In the genomic region with DNA sequence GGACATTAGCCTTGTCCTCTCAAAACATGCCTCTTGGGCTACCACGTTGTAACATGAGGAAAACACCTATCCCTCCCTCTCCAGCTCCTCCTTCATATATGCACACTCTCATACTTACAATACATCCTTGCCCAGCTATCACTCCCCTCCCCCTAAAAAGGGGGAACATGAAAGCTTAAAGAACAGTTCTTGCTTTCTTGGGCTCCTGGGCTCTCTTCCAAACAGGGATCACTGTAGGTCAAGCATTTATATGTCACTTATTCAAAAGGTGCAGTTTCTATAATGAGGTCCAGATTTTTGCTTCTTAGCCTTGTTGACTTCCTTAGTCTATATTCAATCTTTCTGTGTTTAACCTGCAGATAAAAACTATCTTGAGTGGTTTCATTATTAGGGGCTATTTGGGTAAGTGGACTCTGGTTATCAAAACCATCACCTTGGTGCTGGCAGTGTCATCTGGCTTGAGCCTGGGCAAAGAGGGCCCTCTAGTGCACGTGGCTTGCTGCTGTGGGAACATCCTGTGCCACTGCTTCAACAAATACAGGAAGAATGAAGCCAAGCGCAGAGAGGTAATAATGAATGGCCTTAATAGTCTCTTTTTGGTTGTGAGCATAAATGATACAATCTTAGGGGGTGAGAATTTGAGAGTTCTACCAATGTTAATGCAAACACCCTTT, we compare ENCODE assay signal across 10 cellular contexts.
DNase-seq lines count a peak whose midpoint lies in the region; ATAC-seq, FAIRE-seq and TF ChIP-seq lines count a peak whose summit lies in the region.
"Had no signal": no experiment of that assay in that cellular context is flagged by ENCODE, and none has a peak within 500 bp of the region (broad histone marks: within the 10 kb centered on the region; RNA-seq: fewer than 3 reads in every experiment).

No MANE protein-coding gene starts in this region.

- no peaks in the 10 kb centered on the region for H4K20me1 ChIP-seq in K562 (replicated peaks; ENCODE audit: control insufficient read depth, insufficient read depth, low read length)
- H4K20me1 ChIP-seq: BLaER1 treated with 17β-estradiol and CSF1 and Interleukin-3, amounts not matched to agents 10 nM and 100 nM had no signal

- H3K4me3 Mint-ChIP-seq in activated T-cell treated with anti-CD3 and anti-CD28 coated beads, Interleukin-2, amount 50 U/mL, for 24 hours: no peak overlapping the region
- H3K4me3 Mint-ChIP-seq: naive B cell had no signal

- H3K9me1 ChIP-seq in K562 (ENCODE audit: control insufficient read depth, insufficient read depth, low read length): no peaks in the 10 kb centered on the region

- no peaks in the 10 kb centered on the region for H3K36me3 ChIP-seq in K562 (ENCODE audit: control insufficient read depth, insufficient read depth, low read length)

- peak; percentile 46 to 48; a peak in 3 of 4 replicates for TF ChIP-seq RAD21 in K562 (CRISPR knock-in tag; conservative IDR thresholded peaks at IDR 0.05 in 1 of 2, IDR thresholded peaks at IDR 0.05 in 1 of 2)

- in situ Hi-C loops in K562 (cut with MboI): no loop called here

- H3K36me3 Mint-ChIP-seq in activated T-cell treated with anti-CD3 and anti-CD28 coated beads, Interleukin-2, amount 50 U/mL, for 24 hours (ENCODE audit: low read depth): peaks cover 6% of the 10 kb centered on the region
- H3K36me3 Mint-ChIP-seq: naive B cell had no signal

- no peak for FAIRE-seq in K562 (lab: Jason Lieb, UNC)

- H3K79me2 ChIP-seq in K562 (ENCODE audit: control insufficient read depth, insufficient read depth, low read length): no peaks in the 10 kb centered on the region

- TF ChIP-seq EP300 in K562 (IDR thresholded peaks at IDR 0.05; ENCODE audit: low read length): no peak

- H2AFZ ChIP-seq in K562 (ENCODE audit: low read depth, low read length): no peak overlapping the region

- H3K27ac Mint-ChIP-seq in activated T-cell treated with anti-CD3 and anti-CD28 coated beads, Interleukin-2, amount 50 U/mL, for 24 hours: no peak overlapping the region

- H3K4me3 ChIP-seq in K562: no peak overlapping the region
- H3K4me3 ChIP-seq: BLaER1 treated with 17β-estradiol and CSF1 and Interleukin-3, amounts not matched to agents 10 nM and 100 nM had no signal

- TF ChIP-seq POLR2A in K562 (conservative IDR thresholded peaks at IDR 0.05): no peak

- H3K4me1 Mint-ChIP-seq in activated T-cell treated with anti-CD3 and anti-CD28 coated beads, Interleukin-2, amount 50 U/mL, for 24 hours (ENCODE audit: low read depth): no peaks in the 10 kb centered on the region

- H3K4me1 ChIP-seq in K562 (replicated peaks in 1 of 2; ENCODE audit: control insufficient read depth in 2 of 2, insufficient read depth in 2 of 2, low read length in 2 of 2): no peaks in the 10 kb centered on the region

- POLR2A ChIA-PET in K562 (lab: Yijun Ruan, JAX): no interaction called here

- TF ChIP-seq CTCF in LNCAP (IDR thresholded peaks at IDR 0.05) (peak; percentile 60), K562 (IDR thresholded peaks at IDR 0.05 in 2 of 3, conservative IDR thresholded peaks at IDR 0.05 in 1 of 3; ENCODE audit: insufficient read depth in 2 of 3, low read depth in 1 of 3, low read length in 3 of 3) (peak; percentile 25 to 42 (median 40); a peak in 5 of 6 replicates)

- no peaks in the 10 kb centered on the region for H3K27me3 ChIP-seq in K562 (ENCODE audit: control insufficient read depth in 2 of 2, insufficient read depth in 2 of 2, low read length in 2 of 2)

- H3K4me2 ChIP-seq in K562 (ENCODE audit: insufficient read depth, low read length): no peak overlapping the region
- H3K4me2 ChIP-seq: BLaER1 treated with 17β-estradiol and CSF1 and Interleukin-3, amounts not matched to agents 10 nM and 100 nM had no signal

- no peak overlapping the region for H3K9ac ChIP-seq in K562 (ENCODE audit: insufficient read depth in 1 of 2, low read depth in 2 of 2, low read length in 2 of 2)
- H3K9ac ChIP-seq: BLaER1 treated with 17β-estradiol and CSF1 and Interleukin-3, amounts not matched to agents 10 nM and 100 nM had no signal

- no peaks in the 10 kb centered on the region for H3K9me3 ChIP-seq in K562 (replicated peaks; ENCODE audit: control insufficient read depth, insufficient read depth, low read depth, low read length)

- WGBS in K562 (ENCODE audit: insufficient coverage, low coverage, missing lambda C conversion rate): 47% methylated on average over 3 of the region's 3 CpGs

- peak; percentile 15 for DNase-seq in NCI-H146 (lab: John Stamatoyannopoulos, UW)
- no peak for DNase-seq in NCI-H146 treated with DMSO at 0.1 percent for 48 hours (lab: John Stamatoyannopoulos, UW; ENCODE audit: unreplicated experiment)
- DNase-seq in K562 (ENCODE audit: extremely low read depth in 1 of 4, low spot score in 3 of 4): no peak
- DNase-seq in medulla oblongata (ENCODE audit: extremely low spot score): peak; percentile 41
- DNase-seq in stimulated activated CD4-positive, alpha-beta T cell treated with anti-CD3 and anti-CD28 coated beads, Interleukin-2, amount 100 ng/mL, for 48 hours: no peak
- no peak for DNase-seq in activated T-cell treated with anti-CD3 and anti-CD28 coated beads, Interleukin-2, amount 50 U/mL, for 24 hours
- DNase-seq: naive B cell had no signal

- ATAC-seq in K562: no peak
- no peak for ATAC-seq in GM21529 (IDR thresholded peaks at IDR 0.05; ENCODE audit: unreplicated experiment)

- no peaks in the 10 kb centered on the region for H3K9me3 Mint-ChIP-seq in activated T-cell treated with anti-CD3 and anti-CD28 coated beads, Interleukin-2, amount 50 U/mL, for 24 hours

- CTCF ChIA-PET in K562 (lab: Yijun Ruan, JAX; ENCODE audit: low intra/inter-chr PET ratio): interaction anchor here (2.6 kb wide), 1 partner anchor 166 kb away, joined by 6 read pairs; no protein-coding TSS in a partner anchor

- peaks cover 22% of the 10 kb centered on the region for H3K27me3 Mint-ChIP-seq in activated T-cell treated with anti-CD3 and anti-CD28 coated beads, Interleukin-2, amount 50 U/mL, for 24 hours
- H3K27me3 Mint-ChIP-seq: naive B cell had no signal

- intact Hi-C loops in K562 (cut with micrococcal nuclease): loop anchor here (2.0 kb wide), 1 partner anchor 167 kb away; no protein-coding TSS in a partner anchor

- H3K27ac ChIP-seq in K562 (ENCODE audit: extremely low read depth, low read depth, low read length): no peak overlapping the region
- H3K27ac ChIP-seq: BLaER1 treated with 17β-estradiol and CSF1 and Interleukin-3, amounts not matched to agents 10 nM and 100 nM had no signal

- no TSS peak for BruUV-seq in K562 (replicated peaks; lab: Mats Ljungman, UMichigan)

TF ChIP-seq in K562, 482 proteins besides CTCF, POLR2A, EP300 and RAD21 (continues in another document):
- no peak for TF ChIP-seq ETV1 (tag; conservative IDR thresholded peaks at IDR 0.05; ENCODE audit: low read depth)
- no peak for TF ChIP-seq ESRRA (IDR thresholded peaks at IDR 0.05; ENCODE audit: borderline replicate concordance, low read depth)
- TF ChIP-seq, protein P1, sequence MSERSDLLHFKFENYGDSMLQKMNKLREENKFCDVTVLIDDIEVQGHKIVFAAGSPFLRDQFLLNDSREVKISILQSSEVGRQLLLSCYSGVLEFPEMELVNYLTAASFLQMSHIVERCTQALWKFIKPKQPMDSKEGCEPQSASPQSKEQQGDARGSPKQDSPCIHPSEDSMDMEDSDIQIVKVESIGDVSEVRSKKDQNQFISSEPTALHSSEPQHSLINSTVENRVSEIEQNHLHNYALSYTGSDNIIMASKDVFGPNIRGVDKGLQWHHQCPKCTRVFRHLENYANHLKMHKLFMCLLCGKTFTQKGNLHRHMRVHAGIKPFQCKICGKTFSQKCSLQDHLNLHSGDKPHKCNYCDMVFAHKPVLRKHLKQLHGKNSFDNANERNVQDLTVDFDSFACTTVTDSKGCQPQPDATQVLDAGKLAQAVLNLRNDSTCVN (CRISPR knock-in tag; IDR thresholded peaks at IDR 0.05): no peak
- no peak for TF ChIP-seq ATF7 (IDR thresholded peaks at IDR 0.05)
- TF ChIP-seq, protein P2, sequence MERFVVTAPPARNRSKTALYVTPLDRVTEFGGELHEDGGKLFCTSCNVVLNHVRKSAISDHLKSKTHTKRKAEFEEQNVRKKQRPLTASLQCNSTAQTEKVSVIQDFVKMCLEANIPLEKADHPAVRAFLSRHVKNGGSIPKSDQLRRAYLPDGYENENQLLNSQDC (CRISPR knock-in tag; IDR thresholded peaks at IDR 0.05): no peak
- TF ChIP-seq ZNF780A (CRISPR knock-in tag; IDR thresholded peaks at IDR 0.05): no peak
- TF ChIP-seq, protein P3, sequence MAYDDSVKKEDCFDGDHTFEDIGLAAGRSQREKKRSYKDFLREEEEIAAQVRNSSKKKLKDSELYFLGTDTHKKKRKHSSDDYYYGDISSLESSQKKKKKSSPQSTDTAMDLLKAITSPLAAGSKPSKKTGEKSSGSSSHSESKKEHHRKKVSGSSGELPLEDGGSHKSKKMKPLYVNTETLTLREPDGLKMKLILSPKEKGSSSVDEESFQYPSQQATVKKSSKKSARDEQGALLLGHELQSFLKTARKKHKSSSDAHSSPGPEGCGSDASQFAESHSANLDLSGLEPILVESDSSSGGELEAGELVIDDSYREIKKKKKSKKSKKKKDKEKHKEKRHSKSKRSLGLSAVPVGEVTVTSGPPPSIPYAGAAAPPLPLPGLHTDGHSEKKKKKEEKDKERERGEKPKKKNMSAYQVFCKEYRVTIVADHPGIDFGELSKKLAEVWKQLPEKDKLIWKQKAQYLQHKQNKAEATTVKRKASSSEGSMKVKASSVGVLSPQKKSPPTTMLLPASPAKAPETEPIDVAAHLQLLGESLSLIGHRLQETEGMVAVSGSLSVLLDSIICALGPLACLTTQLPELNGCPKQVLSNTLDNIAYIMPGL (CRISPR knock-in tag; IDR thresholded peaks at IDR 0.05): no peak
- TF ChIP-seq PTRF (tag; IDR thresholded peaks at IDR 0.05): no peak
- TF ChIP-seq MTA3 (IDR thresholded peaks at IDR 0.05; ENCODE audit: borderline replicate concordance): no peak

Comparison
In these comparisons a context has a peak if more than half of its experiments do, and no peak if none do; other contexts are left out.
1. DNase-seq: peak in NCI-H146 (single experiment) and medulla oblongata (single experiment); none in NCI-H146 treated with DMSO at 0.1 percent for 48 hours (single experiment), K562 (0 of 4), stimulated activated CD4-positive, alpha-beta T cell treated with anti-CD3 and anti-CD28 coated beads, Interleukin-2, amount 100 ng/mL, for 48 hours (0 of 2) and activated T-cell treated with anti-CD3 and anti-CD28 coated beads, Interleukin-2, amount 50 U/mL, for 24 hours (single experiment).